ENCODE assay signal across 21 cellular contexts in the genomic region with DNA sequence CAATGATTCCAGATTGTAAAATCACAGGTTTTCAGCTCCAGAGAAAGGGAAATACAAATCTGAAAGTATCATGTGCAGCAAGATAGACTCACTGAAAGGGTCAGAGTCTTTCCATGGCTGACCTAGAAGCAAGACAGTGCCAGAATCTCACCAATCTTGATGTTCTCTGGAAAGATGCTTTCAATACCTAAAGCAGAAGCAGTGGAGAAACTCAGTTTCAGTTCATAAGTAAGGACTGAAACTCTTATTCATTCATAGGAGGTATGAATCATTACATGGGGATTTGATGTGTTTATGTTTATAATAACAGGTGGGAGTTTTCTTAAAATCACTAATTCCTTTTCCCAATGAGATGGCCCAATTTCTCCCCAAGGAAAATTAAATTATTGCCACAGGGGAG. TPM values are rescaled to one million over a fixed set of nuclear protein-coding genes. Genes with fewer than 3 reads are reported as not detected.
A peak's percentile ranks its signal among the peaks of the same experiment; 100 is the strongest.
DNase-seq lines count a peak whose midpoint lies in the region; ATAC-seq and TF ChIP-seq lines count a peak whose summit lies in the region.
"Had no signal": no experiment of that assay in that cellular context is flagged by ENCODE, and none has a peak within 500 bp of the region (broad histone marks: within the 10 kb centered on the region; RNA-seq: fewer than 3 reads in every experiment).

No MANE protein-coding gene starts in this region.

- TF ChIP-seq CTCF in activated CD8-positive, alpha-beta T cell treated with anti-CD3 and anti-CD28 coated beads for 36 hours (IDR thresholded peaks at IDR 0.05) = no peak
- no peak for TF ChIP-seq CTCF in hepatocyte (IDR thresholded peaks at IDR 0.05; ENCODE audit: poor library complexity)

- no peak overlapping the region for H3K4me3 Mint-ChIP-seq in activated CD8-positive, alpha-beta T cell treated with anti-CD3 and anti-CD28 coated beads for 36 hours
- no peak overlapping the region for H3K4me3 Mint-ChIP-seq in activated CD8-positive, alpha-beta T cell treated with anti-CD3 and anti-CD28 coated beads, Interleukin-2, amount 10 ng/mL, durations not matched to agents 7 days and 5 days
- H3K4me3 Mint-ChIP-seq in activated T-helper 17 cell treated with anti-CD3 and anti-CD28 coated beads, Interleukin-2, amount 50 U/mL, for 72 hours = no peak overlapping the region
- no peak overlapping the region for H3K4me3 Mint-ChIP-seq in stimulated activated effector memory CD8-positive, alpha-beta T cell treated with anti-CD3 and anti-CD28 coated beads, Interleukin-12 subunit alpha, Interleukin-12 subunit beta, amount 100 ng/mL, for 72 hours

- no peak overlapping the region for H3K4me3 ChIP-seq in hepatocyte
- no peak overlapping the region for H3K4me3 ChIP-seq in mesenchymal stem cell (ENCODE audit: insufficient read depth in 1 of 2, low read depth in 1 of 2, low read length in 2 of 2)
- H3K4me3 ChIP-seq: SJCRH30 had no signal

- no peak overlapping the region for H2BK12ac ChIP-seq in mesenchymal stem cell (ENCODE audit: low read length in 2 of 2)

- H2AFZ ChIP-seq in hepatocyte = no peak overlapping the region
- H2AFZ ChIP-seq in mesenchymal stem cell (ENCODE audit: low read depth, low read length) = no peak overlapping the region

- no peak overlapping the region for H3K9ac ChIP-seq in mesenchymal stem cell (ENCODE audit: low read length)

- H3K27ac ChIP-seq in hepatocyte (no peak overlapping the region), mesenchymal stem cell (ENCODE audit: low read length, poor library complexity, severe bottlenecking) (no peak overlapping the region)
- H3K27ac ChIP-seq: SJCRH30 had no signal

- peaks cover 3% of the 10 kb centered on the region for H3K27me3 Mint-ChIP-seq in activated CD8-positive, alpha-beta T cell treated with anti-CD3 and anti-CD28 coated beads for 36 hours
- peaks cover 10% of the 10 kb centered on the region for H3K27me3 Mint-ChIP-seq in activated CD8-positive, alpha-beta T cell treated with anti-CD3 and anti-CD28 coated beads, Interleukin-2, amount 10 ng/mL, durations not matched to agents 7 days and 5 days (ENCODE audit: low read depth)
- H3K27me3 Mint-ChIP-seq in activated T-helper 17 cell treated with anti-CD3 and anti-CD28 coated beads, Interleukin-2, amount 50 U/mL, for 72 hours = peaks cover 15% of the 10 kb centered on the region

- H2BK120ac ChIP-seq in mesenchymal stem cell (ENCODE audit: low read depth, low read length) = no peak overlapping the region

- no peak overlapping the region for H2BK15ac ChIP-seq in mesenchymal stem cell (ENCODE audit: low read depth, poor library complexity, severe bottlenecking)

- H3K9me3 Mint-ChIP-seq in activated CD8-positive, alpha-beta T cell treated with anti-CD3 and anti-CD28 coated beads for 36 hours = no peaks in the 10 kb centered on the region
- no peaks in the 10 kb centered on the region for H3K9me3 Mint-ChIP-seq in activated CD8-positive, alpha-beta T cell treated with anti-CD3 and anti-CD28 coated beads, Interleukin-2, amount 10 ng/mL, durations not matched to agents 7 days and 5 days (ENCODE audit: insufficient read depth)
- no peaks in the 10 kb centered on the region for H3K9me3 Mint-ChIP-seq in activated T-helper 17 cell treated with anti-CD3 and anti-CD28 coated beads, Interleukin-2, amount 50 U/mL, for 72 hours
- H3K9me3 Mint-ChIP-seq in stimulated activated effector memory CD8-positive, alpha-beta T cell treated with anti-CD3 and anti-CD28 coated beads, Interleukin-12 subunit alpha, Interleukin-12 subunit beta, amount 100 ng/mL, for 72 hours = no peaks in the 10 kb centered on the region

- H4K8ac ChIP-seq in mesenchymal stem cell (ENCODE audit: low read length) = no peak overlapping the region

- H3K4me1 ChIP-seq in hepatocyte (ENCODE audit: insufficient read depth) (no peaks in the 10 kb centered on the region), mesenchymal stem cell (ENCODE audit: control insufficient read depth, insufficient read depth, low read depth, low read length) (no peaks in the 10 kb centered on the region)

- H3K27ac Mint-ChIP-seq in activated CD8-positive, alpha-beta T cell treated with anti-CD3 and anti-CD28 coated beads for 36 hours = no peak overlapping the region
- no peak overlapping the region for H3K27ac Mint-ChIP-seq in activated CD8-positive, alpha-beta T cell treated with anti-CD3 and anti-CD28 coated beads, Interleukin-2, amount 10 ng/mL, durations not matched to agents 7 days and 5 days
- H3K27ac Mint-ChIP-seq in activated T-helper 17 cell treated with anti-CD3 and anti-CD28 coated beads, Interleukin-2, amount 50 U/mL, for 72 hours = no peak overlapping the region
- no peak overlapping the region for H3K27ac Mint-ChIP-seq in stimulated activated effector memory CD8-positive, alpha-beta T cell treated with anti-CD3 and anti-CD28 coated beads, Interleukin-12 subunit alpha, Interleukin-12 subunit beta, amount 100 ng/mL, for 72 hours

- no peaks in the 10 kb centered on the region for H4K20me1 ChIP-seq in hepatocyte (ENCODE audit: insufficient read depth, poor library complexity, severe bottlenecking)

- no peaks in the 10 kb centered on the region for H3K36me3 ChIP-seq in hepatocyte (replicated peaks; ENCODE audit: insufficient read depth, low read depth)
- no peaks in the 10 kb centered on the region for H3K36me3 ChIP-seq in mesenchymal stem cell (ENCODE audit: control insufficient read depth in 1 of 2, insufficient read depth in 2 of 2, low read depth in 1 of 2, low read length in 2 of 2)
- H3K36me3 ChIP-seq: SJCRH30 had no signal

- no peak overlapping the region for H2BK5ac ChIP-seq in mesenchymal stem cell (ENCODE audit: low read depth, low read length, poor library complexity, severe bottlenecking)

- peak; percentile 51 for ATAC-seq in activated CD8-positive, alpha-beta T cell treated with anti-CD3 and anti-CD28 coated beads for 36 hours
- no peak for ATAC-seq in activated CD8-positive, alpha-beta T cell treated with anti-CD3 and anti-CD28 coated beads, Interleukin-2, amount 10 ng/mL, durations not matched to agents 7 days and 5 days
- ATAC-seq in GM18511 (IDR thresholded peaks at IDR 0.05; ENCODE audit: unreplicated experiment) = peak; percentile 62
- peak; percentile 92 for ATAC-seq in activated T-helper 17 cell treated with anti-CD3 and anti-CD28 coated beads, Interleukin-2, amount 50 U/mL, for 72 hours (replicated peaks)
- peak; percentile 65 for ATAC-seq in stimulated activated effector memory CD8-positive, alpha-beta T cell treated with anti-CD3 and anti-CD28 coated beads, Interleukin-12 subunit alpha, Interleukin-12 subunit beta, amount 100 ng/mL, for 72 hours
- ATAC-seq: HepG2, Right ventricle myocardium inferior had no signal

- no peak overlapping the region for H3K4ac ChIP-seq in mesenchymal stem cell (ENCODE audit: low read depth in 1 of 2, low read length in 2 of 2)

- H2AK5ac ChIP-seq in mesenchymal stem cell (ENCODE audit: low read length, severe bottlenecking) = no peak overlapping the region

- H3K4me1 Mint-ChIP-seq in activated CD8-positive, alpha-beta T cell treated with anti-CD3 and anti-CD28 coated beads for 36 hours (ENCODE audit: low read depth) = peaks cover 13% of the 10 kb centered on the region
- no peaks in the 10 kb centered on the region for H3K4me1 Mint-ChIP-seq in activated CD8-positive, alpha-beta T cell treated with anti-CD3 and anti-CD28 coated beads, Interleukin-2, amount 10 ng/mL, durations not matched to agents 7 days and 5 days (ENCODE audit: low read depth)
- no peaks in the 10 kb centered on the region for H3K4me1 Mint-ChIP-seq in activated T-helper 17 cell treated with anti-CD3 and anti-CD28 coated beads, Interleukin-2, amount 50 U/mL, for 72 hours
- peaks cover 5% of the 10 kb centered on the region for H3K4me1 Mint-ChIP-seq in stimulated activated effector memory CD8-positive, alpha-beta T cell treated with anti-CD3 and anti-CD28 coated beads, Interleukin-12 subunit alpha, Interleukin-12 subunit beta, amount 100 ng/mL, for 72 hours

- no peak overlapping the region for H4K91ac ChIP-seq in mesenchymal stem cell (ENCODE audit: low read length)

- H3K23ac ChIP-seq in mesenchymal stem cell (ENCODE audit: low read length in 2 of 2) = no peak overlapping the region

- CTCF ChIA-PET in activated CD8-positive, alpha-beta T cell treated with anti-CD3 and anti-CD28 coated beads for 36 hours (lab: Charles Lee) = no interaction called here
- CTCF ChIA-PET in activated CD8-positive, alpha-beta T cell treated with anti-CD3 and anti-CD28 coated beads, Interleukin-2, amount 10 ng/mL, durations not matched to agents 7 days and 5 days (lab: Charles Lee) = no interaction called here

- intact Hi-C loops in activated CD8-positive, alpha-beta T cell treated with anti-CD3 and anti-CD28 coated beads for 36 hours (cut with micrococcal nuclease) = no loop called here

- DNase-seq in activated CD8-positive, alpha-beta T cell treated with anti-CD3 and anti-CD28 coated beads for 36 hours = no peak
- DNase-seq in activated CD8-positive, alpha-beta T cell treated with anti-CD3 and anti-CD28 coated beads, Interleukin-2, amount 10 ng/mL, durations not matched to agents 7 days and 5 days = no peak
- DNase-seq in stimulated activated effector memory CD8-positive, alpha-beta T cell treated with anti-CD3 and anti-CD28 coated beads, Interleukin-12 subunit alpha, Interleukin-12 subunit beta, amount 100 ng/mL, for 72 hours (ENCODE audit: low spot score in 2 of 2) = no peak
- DNase-seq in hepatocyte (ENCODE audit: low spot score) = no peak
- no peak for DNase-seq in mesenchymal stem cell
- DNase-seq: DMS153, DND-41, Kasumi-1, NCI-H1092 treated with DMSO at 0.1 percent for 48 hours, NCI-H1436, NCI-H187, NCI-H2081 treated with DMSO at 0.1 percent for 48 hours, NCI-H2171, NCI-H226, NCI-H510A, NCI-H69, SJCRH30 had no signal

- no peaks in the 10 kb centered on the region for H3K27me3 ChIP-seq in hepatocyte
- no peaks in the 10 kb centered on the region for H3K27me3 ChIP-seq in mesenchymal stem cell (ENCODE audit: control insufficient read depth in 1 of 2, insufficient read depth in 1 of 2, low read length in 2 of 2)
- H3K27me3 ChIP-seq: SJCRH30 had no signal

- POLR2A ChIA-PET in activated CD8-positive, alpha-beta T cell treated with anti-CD3 and anti-CD28 coated beads for 36 hours (lab: Charles Lee) = no interaction called here
- POLR2A ChIA-PET in activated CD8-positive, alpha-beta T cell treated with anti-CD3 and anti-CD28 coated beads, Interleukin-2, amount 10 ng/mL, durations not matched to agents 7 days and 5 days (lab: Charles Lee) = no interaction called here

- no peak overlapping the region for H3K14ac ChIP-seq in mesenchymal stem cell (ENCODE audit: low read length in 2 of 2)

- H3K36me3 Mint-ChIP-seq in activated CD8-positive, alpha-beta T cell treated with anti-CD3 and anti-CD28 coated beads for 36 hours (ENCODE audit: low read depth) = no peaks in the 10 kb centered on the region
- no peaks in the 10 kb centered on the region for H3K36me3 Mint-ChIP-seq in activated CD8-positive, alpha-beta T cell treated with anti-CD3 and anti-CD28 coated beads, Interleukin-2, amount 10 ng/mL, durations not matched to agents 7 days and 5 days (ENCODE audit: low read depth)
- no peaks in the 10 kb centered on the region for H3K36me3 Mint-ChIP-seq in activated T-helper 17 cell treated with anti-CD3 and anti-CD28 coated beads, Interleukin-2, amount 50 U/mL, for 72 hours (ENCODE audit: low read depth)
- no peaks in the 10 kb centered on the region for H3K36me3 Mint-ChIP-seq in stimulated activated effector memory CD8-positive, alpha-beta T cell treated with anti-CD3 and anti-CD28 coated beads, Interleukin-12 subunit alpha, Interleukin-12 subunit beta, amount 100 ng/mL, for 72 hours

- no peak overlapping the region for H3K4me2 ChIP-seq in hepatocyte
- H3K4me2 ChIP-seq in mesenchymal stem cell (ENCODE audit: low read length, poor library complexity, severe bottlenecking) = no peak overlapping the region

- no peak overlapping the region for H3K18ac ChIP-seq in mesenchymal stem cell (ENCODE audit: low read depth in 1 of 2, low read length in 2 of 2)

- no peaks in the 10 kb centered on the region for H3K79me2 ChIP-seq in hepatocyte

- H3K9me3 ChIP-seq in hepatocyte (ENCODE audit: low read depth) (no peaks in the 10 kb centered on the region), mesenchymal stem cell (ENCODE audit: control insufficient read depth, low read length) (peaks cover 8% of the 10 kb centered on the region)
- H3K9me3 ChIP-seq: SJCRH30 had no signal

- H3K79me1 ChIP-seq in mesenchymal stem cell (replicated peaks; ENCODE audit: low read length, poor library complexity, severe bottlenecking) = no peaks in the 10 kb centered on the region

- no peaks in the 10 kb centered on the region for H3K9me2 ChIP-seq in hepatocyte (replicated peaks; ENCODE audit: insufficient read depth)

RNA-seq across cellular contexts. Expression of a gene that starts 42.5 kb away (rescaled TPM):
- under 1 TPM; 0.18 to 0.20 TPM for total RNA-seq in activated CD8-positive, alpha-beta T cell treated with anti-CD3 and anti-CD28 coated beads for 36 hours
- total RNA-seq in activated CD8-positive, alpha-beta T cell treated with anti-CD3 and anti-CD28 coated beads, Interleukin-2, amount 10 ng/mL, durations not matched to agents 7 days and 5 days = under 1 TPM; 0.08 TPM
- under 1 TPM; 0.13 to 0.37 TPM for total RNA-seq in activated T-helper 17 cell treated with anti-CD3 and anti-CD28 coated beads, Interleukin-2, amount 50 U/mL, for 72 hours
- 2.5 and 2.9 TPM in 2 replicates for total RNA-seq in hepatocyte
- 0.86 and 1.1 TPM in 2 replicates for polyA plus RNA-seq in hepatocyte
- 1.6 TPM for polyA plus RNA-seq in mesenchymal stem cell (2013, experiment 1 of 2)
- polyA plus RNA-seq in mesenchymal stem cell (2013, experiment 2 of 2) = 1.7 TPM

RNA-seq across cellular contexts. Expression of a gene that starts 56.9 kb away (rescaled TPM):
- total RNA-seq in activated CD8-positive, alpha-beta T cell treated with anti-CD3 and anti-CD28 coated beads for 36 hours = 10 to 100 TPM; 30.9 to 37.8 TPM
- total RNA-seq in activated CD8-positive, alpha-beta T cell treated with anti-CD3 and anti-CD28 coated beads, Interleukin-2, amount 10 ng/mL, durations not matched to agents 7 days and 5 days = 10 to 100 TPM; 29.1 to 35.2 TPM
- total RNA-seq in activated T-helper 17 cell treated with anti-CD3 and anti-CD28 coated beads, Interleukin-2, amount 50 U/mL, for 72 hours = 10 to 100 TPM; 14.7 to 25.8 TPM
- total RNA-seq in hepatocyte = 26.2 and 38.1 TPM in 2 replicates
- 36.8 and 38.8 TPM in 2 replicates for polyA plus RNA-seq in hepatocyte
- 38.8 TPM for polyA plus RNA-seq in mesenchymal stem cell (2013, experiment 1 of 2)
- polyA plus RNA-seq in mesenchymal stem cell (2013, experiment 2 of 2) = 40.4 TPM
